8 cellular contexts compared by ENCODE assay signal in genomic region chr6:26204332-26205160, GRCh38.
DNase-seq lines count a peak whose midpoint lies in the region; ATAC-seq and TF ChIP-seq lines count a peak whose summit lies in the region.

No MANE protein-coding gene starts in this region.

- H3K27ac Mint-ChIP-seq in activated T-helper 17 cell treated with anti-CD3 and anti-CD28 coated beads, Interleukin-2, amount 50 U/mL, for 72 hours = no peak overlapping the region
- H3K27ac Mint-ChIP-seq in nephron = no peak overlapping the region

- DNase-seq in DMS79 (lab: John Stamatoyannopoulos, UW) (peak; percentile 89), Kasumi-1 (lab: John Stamatoyannopoulos, UW) (peak; percentile 94 to 98), Peyer's patch (peak; percentile 88 to 97 (median 96)), fibroblast of the aortic adventitia (ENCODE audit: low read depth) (peak; percentile 99)

- H3K36me3 Mint-ChIP-seq in activated T-helper 17 cell treated with anti-CD3 and anti-CD28 coated beads, Interleukin-2, amount 50 U/mL, for 72 hours (ENCODE audit: low read depth) = peaks cover 14% of the 10 kb centered on the region
- no peaks in the 10 kb centered on the region for H3K36me3 Mint-ChIP-seq in nephron (ENCODE audit: low read depth)

- peaks cover 19% of the 10 kb centered on the region for H3K4me1 Mint-ChIP-seq in activated T-helper 17 cell treated with anti-CD3 and anti-CD28 coated beads, Interleukin-2, amount 50 U/mL, for 72 hours
- peaks cover 11% of the 10 kb centered on the region for H3K4me1 Mint-ChIP-seq in nephron

- H3K36me3 ChIP-seq in Peyer's patch = no peaks in the 10 kb centered on the region
- H3K36me3 ChIP-seq in stomach smooth muscle (ENCODE audit: control insufficient read depth in 2 of 2, insufficient read depth in 2 of 2, low read length in 2 of 2) = no peaks in the 10 kb centered on the region

- H3K27ac ChIP-seq in Peyer's patch = peak overlapping the region; percentile 86 to 99 (median 96)
- peak overlapping the region; percentile 98 for H3K27ac ChIP-seq in stomach smooth muscle (ENCODE audit: low read length)

- H3K9me3 ChIP-seq in Peyer's patch (no peaks in the 10 kb centered on the region), stomach smooth muscle (ENCODE audit: control insufficient read depth in 2 of 2, low read length in 2 of 2) (no peaks in the 10 kb centered on the region)

- peak; percentile 98 to 99 for TF ChIP-seq POLR2A in Peyer's patch (IDR thresholded peaks at IDR 0.05)

- TF ChIP-seq CTCF in Peyer's patch (IDR thresholded peaks at IDR 0.05) (peak in 5 of 6 experiments; percentile 11 to 58 (median 43)), fibroblast of the aortic adventitia (IDR thresholded peaks at IDR 0.05; ENCODE audit: insufficient read depth, low read length) (peak; percentile 35), nephron (IDR thresholded peaks at IDR 0.05; ENCODE audit: unreplicated experiment in 3 of 3) (peak; percentile 33 to 42 (median 34))

- H3K4me3 ChIP-seq in Peyer's patch (peak overlapping the region; percentile 44 to 77 (median 62)), fibroblast of the aortic adventitia (ENCODE audit: low read depth, low read length) (peak overlapping the region; percentile 97), stomach smooth muscle (ENCODE audit: low read length in 2 of 2) (peak overlapping the region; percentile 90 to 98)

- no peaks in the 10 kb centered on the region for H3K27me3 ChIP-seq in Peyer's patch
- peaks cover 0 to 8% of the 10 kb centered on the region in 2 donors for H3K27me3 ChIP-seq in stomach smooth muscle (ENCODE audit: control insufficient read depth in 1 of 2, insufficient read depth in 2 of 2, low read length in 2 of 2)

- H3K9ac ChIP-seq in stomach smooth muscle (ENCODE audit: low read length in 2 of 2) = peak overlapping the region; percentile 96 to 98

- H3K9me3 Mint-ChIP-seq in activated T-helper 17 cell treated with anti-CD3 and anti-CD28 coated beads, Interleukin-2, amount 50 U/mL, for 72 hours = no peaks in the 10 kb centered on the region
- H3K9me3 Mint-ChIP-seq in nephron = no peaks in the 10 kb centered on the region

- ATAC-seq in GM21737 (IDR thresholded peaks at IDR 0.05; ENCODE audit: unreplicated experiment) = peak; percentile 52
- peak; percentile 77 for ATAC-seq in activated T-helper 17 cell treated with anti-CD3 and anti-CD28 coated beads, Interleukin-2, amount 50 U/mL, for 72 hours (replicated peaks)

- no peak overlapping the region for H3K4me3 Mint-ChIP-seq in activated T-helper 17 cell treated with anti-CD3 and anti-CD28 coated beads, Interleukin-2, amount 50 U/mL, for 72 hours
- no peak overlapping the region for H3K4me3 Mint-ChIP-seq in nephron

- H3K4me1 ChIP-seq in Peyer's patch (peaks cover 0 to 10% (median 0%) of the 10 kb centered on the region in 4 donors), stomach smooth muscle (ENCODE audit: control insufficient read depth, insufficient read depth, low read length) (peaks cover 6% of the 10 kb centered on the region)

- H3K27me3 Mint-ChIP-seq in activated T-helper 17 cell treated with anti-CD3 and anti-CD28 coated beads, Interleukin-2, amount 50 U/mL, for 72 hours = no peaks in the 10 kb centered on the region
- H3K27me3 Mint-ChIP-seq in nephron (ENCODE audit: low read depth) = peaks cover 5% of the 10 kb centered on the region

Comparison
In these comparisons a context has a peak if more than half of its experiments do, and no peak if none do; other contexts are left out.
1. Peak in every context shown above with its lines: DNase-seq, ATAC-seq, H3K4me3 ChIP-seq and H3K27ac ChIP-seq.